20 cellular contexts compared by ENCODE assay signal in genomic region chr3:99373088-99373875, GRCh38.
DNase-seq lines count a peak whose midpoint lies in the region; ATAC-seq and TF ChIP-seq lines count a peak whose summit lies in the region.
"Had no signal": no experiment of that assay in that cellular context is flagged by ENCODE, and none has a peak within 500 bp of the region (broad histone marks: within the 10 kb centered on the region; RNA-seq: fewer than 3 reads in every experiment).

No MANE protein-coding gene starts in this region.

- ATAC-seq in GM19397 (IDR thresholded peaks at IDR 0.05; ENCODE audit: unreplicated experiment) = no peak

- H3K36me3 ChIP-seq in adrenal gland (replicated peaks in 1 of 2) = no peaks in the 10 kb centered on the region
- H3K36me3 ChIP-seq: MG63, SJCRH30 had no signal

- intact Hi-C loops in adrenal gland (cut with DNase I) = no loop called here

- peak; percentile 50 for DNase-seq in NCI-H524 treated with DMSO at 0.1 percent for 48 hours (lab: John Stamatoyannopoulos, UW)
- peak; percentile 16 for DNase-seq in astrocyte of the spinal cord (ENCODE audit: low read depth, low spot score)
- peak; percentile 6 for DNase-seq in fibroblast of villous mesenchyme (ENCODE audit: low read depth)
- DNase-seq in osteocyte (ENCODE audit: extremely low spot score, unreplicated experiment) = no peak
- no peak for DNase-seq in adrenal gland
- DNase-seq in NCI-H1436 treated with DMSO at 0.1 percent for 48 hours (lab: John Stamatoyannopoulos, UW) = no peak
- DNase-seq in KBM-7 = no peak
- DNase-seq: ACHN; AML-193; DND-41; H9; MG63; NCI-H1092 treated with DMSO at 0.1 percent for 48 hours; NCI-H2081; NCI-H2171 treated with DMSO at 0.1 percent for 48 hours; NCI-H446; NK-92 treated with Interleukin-12 subunit alpha and Interleukin-12 subunit beta, amount 100 ng/mL, for 24 hours; SJCRH30 had no signal

- H3K27ac ChIP-seq in adrenal gland = no peak overlapping the region
- H3K27ac ChIP-seq: SJCRH30 had no signal

- H3K36me3 Mint-ChIP-seq in osteocyte (ENCODE audit: unreplicated experiment) = peaks cover 19% of the 10 kb centered on the region
- H3K36me3 Mint-ChIP-seq: CD14-positive monocyte had no signal

- peaks cover 7% of the 10 kb centered on the region for H3K9me3 Mint-ChIP-seq in osteocyte (ENCODE audit: unreplicated experiment)
- H3K9me3 Mint-ChIP-seq: H9 had no signal

- TF ChIP-seq CTCF in astrocyte of the spinal cord (IDR thresholded peaks at IDR 0.05; ENCODE audit: low read depth, low read length) = no peak
- TF ChIP-seq CTCF in fibroblast of villous mesenchyme (IDR thresholded peaks at IDR 0.05; ENCODE audit: insufficient read depth, low read depth, low read length) = no peak
- no peak for TF ChIP-seq CTCF in osteocyte (IDR thresholded peaks at IDR 0.05)
- no peak for TF ChIP-seq CTCF in adrenal gland (IDR thresholded peaks at IDR 0.05)

- H3K4me1 Mint-ChIP-seq in osteocyte (ENCODE audit: unreplicated experiment) = peaks cover 45% of the 10 kb centered on the region
- H3K4me1 Mint-ChIP-seq: CD14-positive monocyte, H9 had no signal

- no peak overlapping the region for H3K4me3 Mint-ChIP-seq in osteocyte (ENCODE audit: unreplicated experiment)
- H3K4me3 Mint-ChIP-seq: CD14-positive monocyte, H9 had no signal

- no peaks in the 10 kb centered on the region for H3K27me3 ChIP-seq in adrenal gland
- H3K27me3 ChIP-seq: MG63, SJCRH30 had no signal

- in situ Hi-C loops in astrocyte of the spinal cord (cut with HindIII; ENCODE audit: low sequenced_read_pairs) (no loop called here), KBM-7 (cut with MboI; ENCODE audit: low pct_unique_long_range_greater_than_20kb, low sequenced_read_pairs) (no loop called here)

- peak overlapping the region; percentile 84 for H3K27ac Mint-ChIP-seq in osteocyte (ENCODE audit: unreplicated experiment)
- H3K27ac Mint-ChIP-seq: CD14-positive monocyte, H9 had no signal

- H3K27me3 Mint-ChIP-seq in osteocyte (ENCODE audit: unreplicated experiment) = no peaks in the 10 kb centered on the region

- TF ChIP-seq POLR2A in adrenal gland (IDR thresholded peaks at IDR 0.05) = no peak

- 55 to 64% (median 62%) methylated on average over 5 of the region's 5 CpGs for WGBS in adrenal gland, 4 donors

- no peaks in the 10 kb centered on the region for H3K9me3 ChIP-seq in adrenal gland (replicated peaks in 1 of 3)
- H3K9me3 ChIP-seq: SJCRH30 had no signal

- no peak overlapping the region for H3K4me3 ChIP-seq in astrocyte of the spinal cord (ENCODE audit: low read depth, low read length)
- H3K4me3 ChIP-seq in fibroblast of villous mesenchyme (ENCODE audit: low read depth, low read length) = no peak overlapping the region
- no peak overlapping the region for H3K4me3 ChIP-seq in adrenal gland
- H3K4me3 ChIP-seq: MG63, SJCRH30 had no signal

- H3K4me1 ChIP-seq in adrenal gland (replicated peaks in 1 of 2) = no peaks in the 10 kb centered on the region
- H3K4me1 ChIP-seq: SJCRH30 had no signal

Comparison
In these comparisons a context has a peak if more than half of its experiments do, and no peak if none do; other contexts are left out.
1. DNase-seq: peak in NCI-H524 treated with DMSO at 0.1 percent for 48 hours (single experiment), astrocyte of the spinal cord (single experiment) and fibroblast of villous mesenchyme (single experiment); none in osteocyte (single experiment), adrenal gland (0 of 7), NCI-H1436 treated with DMSO at 0.1 percent for 48 hours (single experiment) and KBM-7 (single experiment).